ENCODE assay signal across 1 cellular context in the genomic region with DNA sequence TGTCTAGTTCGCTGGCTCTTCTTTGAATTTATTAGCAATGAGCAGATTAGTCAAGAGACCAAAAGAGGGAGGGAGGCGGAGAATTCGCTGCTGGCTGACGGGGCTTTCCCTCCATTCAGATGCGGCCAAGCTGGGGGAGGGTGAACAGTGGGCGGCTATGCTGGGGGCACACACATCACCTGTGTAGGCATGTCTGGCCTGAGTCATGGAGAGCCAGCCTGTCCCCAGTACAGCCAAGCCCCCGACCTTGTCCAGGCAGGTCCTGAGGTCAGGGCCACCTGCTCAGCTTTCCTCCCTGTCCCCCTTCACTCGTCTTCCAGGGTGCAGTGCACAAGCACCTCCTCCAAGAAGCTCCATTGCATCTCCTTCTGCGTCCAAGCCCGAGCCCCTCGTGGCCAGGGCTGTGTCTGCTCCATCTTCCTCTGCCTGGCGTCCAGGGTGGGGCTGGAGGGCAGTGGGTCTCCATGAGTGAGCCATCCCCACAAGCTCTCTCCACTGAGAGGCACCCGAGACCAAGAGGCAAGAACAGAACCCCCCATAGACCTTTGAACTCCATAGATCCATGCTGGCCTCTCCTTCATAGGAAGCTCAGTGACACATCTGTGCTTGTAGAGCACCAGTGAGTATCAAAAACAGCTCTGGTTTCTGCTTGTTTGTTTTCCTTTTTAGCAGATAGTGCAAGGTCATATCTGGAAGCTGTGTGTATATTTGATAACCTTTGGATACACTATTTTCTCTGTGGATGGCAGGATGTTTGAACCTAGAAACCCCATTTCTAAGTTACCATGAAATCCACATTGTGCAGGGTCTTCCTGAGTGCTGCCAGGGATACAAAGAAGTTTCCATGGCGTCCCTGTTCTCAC.
TF ChIP-seq lines count a peak whose summit lies in the region.

No MANE protein-coding gene starts in this region.

TF ChIP-seq in HepG2, 621 proteins besides CTCF, POLR2A, EP300 and RAD21 (continued from another document and continues in another):
- TF ChIP-seq, protein P1, sequence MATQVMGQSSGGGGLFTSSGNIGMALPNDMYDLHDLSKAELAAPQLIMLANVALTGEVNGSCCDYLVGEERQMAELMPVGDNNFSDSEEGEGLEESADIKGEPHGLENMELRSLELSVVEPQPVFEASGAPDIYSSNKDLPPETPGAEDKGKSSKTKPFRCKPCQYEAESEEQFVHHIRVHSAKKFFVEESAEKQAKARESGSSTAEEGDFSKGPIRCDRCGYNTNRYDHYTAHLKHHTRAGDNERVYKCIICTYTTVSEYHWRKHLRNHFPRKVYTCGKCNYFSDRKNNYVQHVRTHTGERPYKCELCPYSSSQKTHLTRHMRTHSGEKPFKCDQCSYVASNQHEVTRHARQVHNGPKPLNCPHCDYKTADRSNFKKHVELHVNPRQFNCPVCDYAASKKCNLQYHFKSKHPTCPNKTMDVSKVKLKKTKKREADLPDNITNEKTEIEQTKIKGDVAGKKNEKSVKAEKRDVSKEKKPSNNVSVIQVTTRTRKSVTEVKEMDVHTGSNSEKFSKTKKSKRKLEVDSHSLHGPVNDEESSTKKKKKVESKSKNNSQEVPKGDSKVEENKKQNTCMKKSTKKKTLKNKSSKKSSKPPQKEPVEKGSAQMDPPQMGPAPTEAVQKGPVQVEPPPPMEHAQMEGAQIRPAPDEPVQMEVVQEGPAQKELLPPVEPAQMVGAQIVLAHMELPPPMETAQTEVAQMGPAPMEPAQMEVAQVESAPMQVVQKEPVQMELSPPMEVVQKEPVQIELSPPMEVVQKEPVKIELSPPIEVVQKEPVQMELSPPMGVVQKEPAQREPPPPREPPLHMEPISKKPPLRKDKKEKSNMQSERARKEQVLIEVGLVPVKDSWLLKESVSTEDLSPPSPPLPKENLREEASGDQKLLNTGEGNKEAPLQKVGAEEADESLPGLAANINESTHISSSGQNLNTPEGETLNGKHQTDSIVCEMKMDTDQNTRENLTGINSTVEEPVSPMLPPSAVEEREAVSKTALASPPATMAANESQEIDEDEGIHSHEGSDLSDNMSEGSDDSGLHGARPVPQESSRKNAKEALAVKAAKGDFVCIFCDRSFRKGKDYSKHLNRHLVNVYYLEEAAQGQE (IDR thresholded peaks at IDR 0.05; ENCODE audit: borderline replicate concordance in 1 of 2, low read depth in 1 of 2, low read length in 2 of 2) = peak in 1 of 2 experiments; percentile 35; a peak in 1 of 4 replicates
- TF ChIP-seq ZNF430 (CRISPR knock-in tag; IDR thresholded peaks at IDR 0.05) (peak; percentile 58; the same call in 1 of the 2 replicates), NFATC3 (CRISPR knock-in tag; IDR thresholded peaks at IDR 0.05) (no peak), RFXANK (CRISPR knock-in tag; IDR thresholded peaks at IDR 0.05) (no peak), CREB1 (IDR thresholded peaks at IDR 0.05) (no peak), CREB1 (CRISPR knock-in tag; IDR thresholded peaks at IDR 0.05) (no peak), ZNF546 (CRISPR knock-in tag; conservative IDR thresholded peaks at IDR 0.05) (no peak), KDM6A (CRISPR knock-in tag; IDR thresholded peaks at IDR 0.05; ENCODE audit: low read depth) (peak; percentile 65), ZNF20 (CRISPR knock-in tag; IDR thresholded peaks at IDR 0.05) (no peak), ZNF253 (CRISPR knock-in tag; IDR thresholded peaks at IDR 0.05; ENCODE audit: borderline replicate concordance) (no peak), TCF12 (IDR thresholded peaks at IDR 0.05) (no peak), TCF12 (CRISPR knock-in tag; IDR thresholded peaks at IDR 0.05) (peak; percentile 32; the same call in 1 of the 2 replicates), HOXA3 (CRISPR knock-in tag; IDR thresholded peaks at IDR 0.05) (peak; percentile 54), ZNF883 (CRISPR knock-in tag; IDR thresholded peaks at IDR 0.05; ENCODE audit: not compliant biosample characterization) (peak; percentile 39), HES4 (CRISPR knock-in tag; IDR thresholded peaks at IDR 0.05; ENCODE audit: borderline replicate concordance) (no peak), FOSL1 (CRISPR knock-in tag; IDR thresholded peaks at IDR 0.05; ENCODE audit: borderline replicate concordance) (no peak), ZNF207 (IDR thresholded peaks at IDR 0.05; ENCODE audit: borderline replicate concordance) (no peak), SP1 (IDR thresholded peaks at IDR 0.05) (no peak), SP1 (CRISPR knock-in tag; IDR thresholded peaks at IDR 0.05) (no peak), POGZ (CRISPR knock-in tag; IDR thresholded peaks at IDR 0.05) (no peak; the same call in 1 of the 2 replicates), ETV5 (CRISPR knock-in tag; IDR thresholded peaks at IDR 0.05; ENCODE audit: borderline replicate concordance) (peak; percentile 72), FIP1L1 (IDR thresholded peaks at IDR 0.05; ENCODE audit: borderline replicate concordance, insufficient read depth, low read depth, low read length) (no peak), ZNF234 (CRISPR knock-in tag; conservative IDR thresholded peaks at IDR 0.05) (no peak), SAP130 (CRISPR knock-in tag; IDR thresholded peaks at IDR 0.05; ENCODE audit: low read depth) (peak; percentile 73; the same call in 1 of the 2 replicates), KDM5A (IDR thresholded peaks at IDR 0.05; ENCODE audit: borderline replicate concordance, low read length) (no peak; the same call in 1 of the 2 replicates), SMC3 (IDR thresholded peaks at IDR 0.05; ENCODE audit: low read length) (peak; percentile 1; the same call in 1 of the 2 replicates), HDAC6 (IDR thresholded peaks at IDR 0.05; ENCODE audit: low read depth, low read length) (no peak)
- TF ChIP-seq, protein P2, sequence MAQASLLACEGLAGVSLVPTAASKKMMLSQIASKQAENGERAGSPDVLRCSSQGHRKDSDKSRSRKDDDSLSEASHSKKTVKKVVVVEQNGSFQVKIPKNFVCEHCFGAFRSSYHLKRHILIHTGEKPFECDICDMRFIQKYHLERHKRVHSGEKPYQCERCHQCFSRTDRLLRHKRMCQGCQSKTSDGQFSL (CRISPR knock-in tag; IDR thresholded peaks at IDR 0.05) = peak; percentile 94
- TF ChIP-seq, protein P3, sequence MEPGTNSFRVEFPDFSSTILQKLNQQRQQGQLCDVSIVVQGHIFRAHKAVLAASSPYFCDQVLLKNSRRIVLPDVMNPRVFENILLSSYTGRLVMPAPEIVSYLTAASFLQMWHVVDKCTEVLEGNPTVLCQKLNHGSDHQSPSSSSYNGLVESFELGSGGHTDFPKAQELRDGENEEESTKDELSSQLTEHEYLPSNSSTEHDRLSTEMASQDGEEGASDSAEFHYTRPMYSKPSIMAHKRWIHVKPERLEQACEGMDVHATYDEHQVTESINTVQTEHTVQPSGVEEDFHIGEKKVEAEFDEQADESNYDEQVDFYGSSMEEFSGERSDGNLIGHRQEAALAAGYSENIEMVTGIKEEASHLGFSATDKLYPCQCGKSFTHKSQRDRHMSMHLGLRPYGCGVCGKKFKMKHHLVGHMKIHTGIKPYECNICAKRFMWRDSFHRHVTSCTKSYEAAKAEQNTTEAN (CRISPR knock-in tag; conservative IDR thresholded peaks at IDR 0.05) = peak; percentile 71; the same call in 1 of the 2 replicates
- TF ChIP-seq, protein P4, sequence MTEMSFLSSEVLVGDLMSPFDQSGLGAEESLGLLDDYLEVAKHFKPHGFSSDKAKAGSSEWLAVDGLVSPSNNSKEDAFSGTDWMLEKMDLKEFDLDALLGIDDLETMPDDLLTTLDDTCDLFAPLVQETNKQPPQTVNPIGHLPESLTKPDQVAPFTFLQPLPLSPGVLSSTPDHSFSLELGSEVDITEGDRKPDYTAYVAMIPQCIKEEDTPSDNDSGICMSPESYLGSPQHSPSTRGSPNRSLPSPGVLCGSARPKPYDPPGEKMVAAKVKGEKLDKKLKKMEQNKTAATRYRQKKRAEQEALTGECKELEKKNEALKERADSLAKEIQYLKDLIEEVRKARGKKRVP (CRISPR knock-in tag; IDR thresholded peaks at IDR 0.05) = peak in 1 of 2 experiments; percentile 73; a peak in 2 of 4 replicates
- TF ChIP-seq, protein P5, sequence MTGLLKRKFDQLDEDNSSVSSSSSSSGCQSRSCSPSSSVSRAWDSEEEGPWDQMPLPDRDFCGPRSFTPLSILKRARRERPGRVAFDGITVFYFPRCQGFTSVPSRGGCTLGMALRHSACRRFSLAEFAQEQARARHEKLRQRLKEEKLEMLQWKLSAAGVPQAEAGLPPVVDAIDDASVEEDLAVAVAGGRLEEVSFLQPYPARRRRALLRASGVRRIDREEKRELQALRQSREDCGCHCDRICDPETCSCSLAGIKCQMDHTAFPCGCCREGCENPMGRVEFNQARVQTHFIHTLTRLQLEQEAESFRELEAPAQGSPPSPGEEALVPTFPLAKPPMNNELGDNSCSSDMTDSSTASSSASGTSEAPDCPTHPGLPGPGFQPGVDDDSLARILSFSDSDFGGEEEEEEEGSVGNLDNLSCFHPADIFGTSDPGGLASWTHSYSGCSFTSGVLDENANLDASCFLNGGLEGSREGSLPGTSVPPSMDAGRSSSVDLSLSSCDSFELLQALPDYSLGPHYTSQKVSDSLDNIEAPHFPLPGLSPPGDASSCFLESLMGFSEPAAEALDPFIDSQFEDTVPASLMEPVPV (CRISPR knock-in tag; IDR thresholded peaks at IDR 0.05) = no peak
- TF ChIP-seq, protein P6, sequence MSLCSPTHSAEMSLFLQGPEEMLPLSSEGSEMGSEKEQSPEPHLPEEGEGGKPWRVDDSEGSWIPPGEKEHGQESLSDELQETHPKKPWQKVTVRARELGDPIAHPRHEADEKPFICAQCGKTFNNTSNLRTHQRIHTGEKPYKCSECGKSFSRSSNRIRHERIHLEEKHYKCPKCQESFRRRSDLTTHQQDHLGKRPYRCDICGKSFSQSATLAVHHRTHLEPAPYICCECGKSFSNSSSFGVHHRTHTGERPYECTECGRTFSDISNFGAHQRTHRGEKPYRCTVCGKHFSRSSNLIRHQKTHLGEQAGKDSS (CRISPR knock-in tag; IDR thresholded peaks at IDR 0.05; ENCODE audit: borderline replicate concordance, low read depth) = peak; percentile 60
- TF ChIP-seq, protein P7, sequence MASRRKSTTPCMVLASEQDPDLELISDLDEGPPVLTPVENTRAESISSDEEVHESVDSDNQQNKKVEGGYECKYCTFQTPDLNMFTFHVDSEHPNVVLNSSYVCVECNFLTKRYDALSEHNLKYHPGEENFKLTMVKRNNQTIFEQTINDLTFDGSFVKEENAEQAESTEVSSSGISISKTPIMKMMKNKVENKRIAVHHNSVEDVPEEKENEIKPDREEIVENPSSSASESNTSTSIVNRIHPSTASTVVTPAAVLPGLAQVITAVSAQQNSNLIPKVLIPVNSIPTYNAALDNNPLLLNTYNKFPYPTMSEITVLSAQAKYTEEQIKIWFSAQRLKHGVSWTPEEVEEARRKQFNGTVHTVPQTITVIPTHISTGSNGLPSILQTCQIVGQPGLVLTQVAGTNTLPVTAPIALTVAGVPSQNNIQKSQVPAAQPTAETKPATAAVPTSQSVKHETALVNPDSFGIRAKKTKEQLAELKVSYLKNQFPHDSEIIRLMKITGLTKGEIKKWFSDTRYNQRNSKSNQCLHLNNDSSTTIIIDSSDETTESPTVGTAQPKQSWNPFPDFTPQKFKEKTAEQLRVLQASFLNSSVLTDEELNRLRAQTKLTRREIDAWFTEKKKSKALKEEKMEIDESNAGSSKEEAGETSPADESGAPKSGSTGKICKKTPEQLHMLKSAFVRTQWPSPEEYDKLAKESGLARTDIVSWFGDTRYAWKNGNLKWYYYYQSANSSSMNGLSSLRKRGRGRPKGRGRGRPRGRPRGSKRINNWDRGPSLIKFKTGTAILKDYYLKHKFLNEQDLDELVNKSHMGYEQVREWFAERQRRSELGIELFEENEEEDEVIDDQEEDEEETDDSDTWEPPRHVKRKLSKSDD (CRISPR knock-in tag; IDR thresholded peaks at IDR 0.05; ENCODE audit: low read depth) = peak; percentile 54
- TF ChIP-seq, protein P8, sequence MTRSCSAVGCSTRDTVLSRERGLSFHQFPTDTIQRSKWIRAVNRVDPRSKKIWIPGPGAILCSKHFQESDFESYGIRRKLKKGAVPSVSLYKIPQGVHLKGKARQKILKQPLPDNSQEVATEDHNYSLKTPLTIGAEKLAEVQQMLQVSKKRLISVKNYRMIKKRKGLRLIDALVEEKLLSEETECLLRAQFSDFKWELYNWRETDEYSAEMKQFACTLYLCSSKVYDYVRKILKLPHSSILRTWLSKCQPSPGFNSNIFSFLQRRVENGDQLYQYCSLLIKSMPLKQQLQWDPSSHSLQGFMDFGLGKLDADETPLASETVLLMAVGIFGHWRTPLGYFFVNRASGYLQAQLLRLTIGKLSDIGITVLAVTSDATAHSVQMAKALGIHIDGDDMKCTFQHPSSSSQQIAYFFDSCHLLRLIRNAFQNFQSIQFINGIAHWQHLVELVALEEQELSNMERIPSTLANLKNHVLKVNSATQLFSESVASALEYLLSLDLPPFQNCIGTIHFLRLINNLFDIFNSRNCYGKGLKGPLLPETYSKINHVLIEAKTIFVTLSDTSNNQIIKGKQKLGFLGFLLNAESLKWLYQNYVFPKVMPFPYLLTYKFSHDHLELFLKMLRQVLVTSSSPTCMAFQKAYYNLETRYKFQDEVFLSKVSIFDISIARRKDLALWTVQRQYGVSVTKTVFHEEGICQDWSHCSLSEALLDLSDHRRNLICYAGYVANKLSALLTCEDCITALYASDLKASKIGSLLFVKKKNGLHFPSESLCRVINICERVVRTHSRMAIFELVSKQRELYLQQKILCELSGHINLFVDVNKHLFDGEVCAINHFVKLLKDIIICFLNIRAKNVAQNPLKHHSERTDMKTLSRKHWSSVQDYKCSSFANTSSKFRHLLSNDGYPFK (CRISPR knock-in tag; IDR thresholded peaks at IDR 0.05; ENCODE audit: borderline replicate concordance) = peak; percentile 30; the same call in 1 of the 2 replicates
- TF ChIP-seq, protein P9, sequence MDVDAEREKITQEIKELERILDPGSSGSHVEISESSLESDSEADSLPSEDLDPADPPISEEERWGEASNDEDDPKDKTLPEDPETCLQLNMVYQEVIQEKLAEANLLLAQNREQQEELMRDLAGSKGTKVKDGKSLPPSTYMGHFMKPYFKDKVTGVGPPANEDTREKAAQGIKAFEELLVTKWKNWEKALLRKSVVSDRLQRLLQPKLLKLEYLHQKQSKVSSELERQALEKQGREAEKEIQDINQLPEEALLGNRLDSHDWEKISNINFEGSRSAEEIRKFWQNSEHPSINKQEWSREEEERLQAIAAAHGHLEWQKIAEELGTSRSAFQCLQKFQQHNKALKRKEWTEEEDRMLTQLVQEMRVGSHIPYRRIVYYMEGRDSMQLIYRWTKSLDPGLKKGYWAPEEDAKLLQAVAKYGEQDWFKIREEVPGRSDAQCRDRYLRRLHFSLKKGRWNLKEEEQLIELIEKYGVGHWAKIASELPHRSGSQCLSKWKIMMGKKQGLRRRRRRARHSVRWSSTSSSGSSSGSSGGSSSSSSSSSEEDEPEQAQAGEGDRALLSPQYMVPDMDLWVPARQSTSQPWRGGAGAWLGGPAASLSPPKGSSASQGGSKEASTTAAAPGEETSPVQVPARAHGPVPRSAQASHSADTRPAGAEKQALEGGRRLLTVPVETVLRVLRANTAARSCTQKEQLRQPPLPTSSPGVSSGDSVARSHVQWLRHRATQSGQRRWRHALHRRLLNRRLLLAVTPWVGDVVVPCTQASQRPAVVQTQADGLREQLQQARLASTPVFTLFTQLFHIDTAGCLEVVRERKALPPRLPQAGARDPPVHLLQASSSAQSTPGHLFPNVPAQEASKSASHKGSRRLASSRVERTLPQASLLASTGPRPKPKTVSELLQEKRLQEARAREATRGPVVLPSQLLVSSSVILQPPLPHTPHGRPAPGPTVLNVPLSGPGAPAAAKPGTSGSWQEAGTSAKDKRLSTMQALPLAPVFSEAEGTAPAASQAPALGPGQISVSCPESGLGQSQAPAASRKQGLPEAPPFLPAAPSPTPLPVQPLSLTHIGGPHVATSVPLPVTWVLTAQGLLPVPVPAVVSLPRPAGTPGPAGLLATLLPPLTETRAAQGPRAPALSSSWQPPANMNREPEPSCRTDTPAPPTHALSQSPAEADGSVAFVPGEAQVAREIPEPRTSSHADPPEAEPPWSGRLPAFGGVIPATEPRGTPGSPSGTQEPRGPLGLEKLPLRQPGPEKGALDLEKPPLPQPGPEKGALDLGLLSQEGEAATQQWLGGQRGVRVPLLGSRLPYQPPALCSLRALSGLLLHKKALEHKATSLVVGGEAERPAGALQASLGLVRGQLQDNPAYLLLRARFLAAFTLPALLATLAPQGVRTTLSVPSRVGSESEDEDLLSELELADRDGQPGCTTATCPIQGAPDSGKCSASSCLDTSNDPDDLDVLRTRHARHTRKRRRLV (CRISPR knock-in tag; IDR thresholded peaks at IDR 0.05) = 0 out of 2 replicates have a peak, but pooled peaks have one; percentile 25
